ENCODE assay signal across 13 cellular contexts in the genomic region with DNA sequence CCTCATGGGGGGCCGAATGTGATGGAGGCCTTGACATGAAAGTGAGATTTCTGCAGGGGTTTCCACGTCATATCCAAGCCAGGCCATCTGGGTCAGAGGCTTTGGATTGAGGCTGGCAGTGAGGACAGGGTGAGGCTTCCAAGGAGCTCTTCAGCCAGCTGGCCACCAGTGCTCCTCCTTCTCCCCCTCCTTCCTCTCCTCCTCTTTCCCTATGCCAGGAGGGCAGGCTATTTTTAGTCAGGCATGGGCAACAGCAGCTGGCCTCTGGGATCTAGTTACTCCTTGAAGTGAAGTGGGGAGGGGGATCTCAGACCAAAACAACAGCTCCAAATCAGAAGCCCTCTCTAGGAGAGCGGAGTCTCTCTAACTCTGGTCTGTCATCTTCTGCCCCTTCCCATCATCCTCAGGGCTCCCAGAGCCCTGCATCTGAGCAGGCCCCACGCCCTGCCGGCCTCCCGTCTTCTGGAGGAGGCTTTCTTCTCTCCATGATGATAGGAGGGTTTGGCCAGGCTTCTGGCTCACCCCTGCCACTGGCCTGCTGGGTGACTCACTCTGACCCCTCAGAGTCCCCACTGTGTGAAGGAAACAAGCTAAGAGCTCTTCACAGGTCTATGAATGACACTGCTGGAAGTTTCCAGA. TPM values are rescaled to one million over a fixed set of nuclear protein-coding genes. Genes with fewer than 3 reads are reported as not detected.
DNase-seq lines count a peak whose midpoint lies in the region; ATAC-seq and TF ChIP-seq lines count a peak whose summit lies in the region.
"Had no signal": no experiment of that assay in that cellular context is flagged by ENCODE, and none has a peak within 500 bp of the region (broad histone marks: within the 10 kb centered on the region; RNA-seq: fewer than 3 reads in every experiment).

No MANE protein-coding gene starts in this region.

- H3K36me3 ChIP-seq in ovary (no peaks in the 10 kb centered on the region), Peyer's patch (no peaks in the 10 kb centered on the region)

- H3K27ac ChIP-seq in ovary (peak overlapping the region; percentile 49 to 82), Peyer's patch (no peak overlapping the region)
- H3K27ac ChIP-seq: C4-2B had no signal

- H3K4me1 ChIP-seq in ovary (ENCODE audit: insufficient read depth), result peaks cover 16% of the 10 kb centered on the region
- H3K4me1 ChIP-seq in Peyer's patch, result peaks cover 5 to 30% (median 8%) of the 10 kb centered on the region in 4 donors

- no peak for TF ChIP-seq EP300 in ovary (IDR thresholded peaks at IDR 0.05)

- H3K4me3 ChIP-seq in fibroblast of mammary gland (ENCODE audit: control insufficient read depth, low read depth, low read length) (no peak overlapping the region), ovary (no peak overlapping the region), Peyer's patch (no peak overlapping the region)

- intact Hi-C loops in ovary (cut with DNase I), result loop anchor here in 1 of 4 donors (10.0 kb wide), 1 partner anchor 138 kb away; no protein-coding TSS in a partner anchor
- intact Hi-C loops in activated CD4-positive, alpha-beta T cell treated with anti-CD3 and anti-CD28 coated beads, Interleukin-2, amount 10 ng/mL, durations not matched to agents 24 days and 14 days (cut with micrococcal nuclease), result no loop called here

- peaks cover 33% of the 10 kb centered on the region for H3K27me3 Mint-ChIP-seq in activated CD4-positive, alpha-beta T cell treated with anti-CD3 and anti-CD28 coated beads, Interleukin-2, amount 10 ng/mL, durations not matched to agents 24 days and 14 days

- TF ChIP-seq CTCF in fibroblast of mammary gland (conservative IDR thresholded peaks at IDR 0.05; ENCODE audit: control insufficient read depth, insufficient read depth, low read depth, low read length) (no peak), ovary (IDR thresholded peaks at IDR 0.05) (no peak), Peyer's patch (IDR thresholded peaks at IDR 0.05) (no peak)

- H3K9me3 ChIP-seq in ovary, result no peaks in the 10 kb centered on the region
- H3K9me3 ChIP-seq in Peyer's patch, result no peaks in the 10 kb centered on the region

- ATAC-seq in GM21528 (IDR thresholded peaks at IDR 0.05; ENCODE audit: low FRiP score, unreplicated experiment), result no peak

- H3K36me3 Mint-ChIP-seq in activated CD4-positive, alpha-beta T cell treated with anti-CD3 and anti-CD28 coated beads, Interleukin-2, amount 10 ng/mL, durations not matched to agents 24 days and 14 days (ENCODE audit: low read depth), result no peaks in the 10 kb centered on the region

- 30 to 38% (median 34%) methylated on average over 6 of the region's 6 CpGs for WGBS in ovary, 3 donors

- H3K27me3 ChIP-seq in ovary (no peaks in the 10 kb centered on the region), Peyer's patch (no peaks in the 10 kb centered on the region)

- no peak overlapping the region for H3K4me3 Mint-ChIP-seq in activated CD4-positive, alpha-beta T cell treated with anti-CD3 and anti-CD28 coated beads, Interleukin-2, amount 10 ng/mL, durations not matched to agents 24 days and 14 days
- H3K4me3 Mint-ChIP-seq: central memory CD8-positive, alpha-beta T cell had no signal

- H3K4me1 Mint-ChIP-seq in activated CD4-positive, alpha-beta T cell treated with anti-CD3 and anti-CD28 coated beads, Interleukin-2, amount 10 ng/mL, durations not matched to agents 24 days and 14 days, result peaks cover 16% of the 10 kb centered on the region

- no peaks in the 10 kb centered on the region for H3K9me3 Mint-ChIP-seq in activated CD4-positive, alpha-beta T cell treated with anti-CD3 and anti-CD28 coated beads, Interleukin-2, amount 10 ng/mL, durations not matched to agents 24 days and 14 days
- H3K9me3 Mint-ChIP-seq: central memory CD8-positive, alpha-beta T cell had no signal

- TF ChIP-seq POLR2A in ovary (IDR thresholded peaks at IDR 0.05), result no peak
- no peak for TF ChIP-seq POLR2A in Peyer's patch (IDR thresholded peaks at IDR 0.05)

- H3K27ac Mint-ChIP-seq in activated CD4-positive, alpha-beta T cell treated with anti-CD3 and anti-CD28 coated beads, Interleukin-2, amount 10 ng/mL, durations not matched to agents 24 days and 14 days, result no peak overlapping the region

- peak; percentile 85 for DNase-seq in DMS 273 (lab: John Stamatoyannopoulos, UW; ENCODE audit: unreplicated experiment)
- DNase-seq in RPMI7951 (ENCODE audit: low read depth), result peak; percentile 64
- peak; percentile 55 for DNase-seq in fibroblast of mammary gland (ENCODE audit: low read depth)
- peak in 4 of 5 donors; percentile 50 to 66 (median 58) for DNase-seq in ovary
- no peak for DNase-seq in activated CD4-positive, alpha-beta T cell treated with anti-CD3 and anti-CD28 coated beads, Interleukin-2, amount 10 ng/mL, durations not matched to agents 24 days and 14 days
- no peak for DNase-seq in activated T-cell treated with anti-CD3 and anti-CD28 coated beads for 4 hours
- no peak for DNase-seq in Peyer's patch
- DNase-seq: activated CD8-positive, alpha-beta memory T cell treated with anti-CD3 and anti-CD28 coated beads, Interleukin-2, amount 50 U/mL, for 48 hours; NCI-H1436 had no signal

RNA-seq across cellular contexts. Expression of gene TNNC2, which starts 0.6 kb away (rescaled TPM):
- total RNA-seq in RPMI7951 (2014; rRNA removed; shearing (Covaris generic)), result 0.36 TPM in 1 of 2 replicates, not detected in the other
- total RNA-seq in ovary, result 1 to 10 TPM in 6 of 7 donors, not detected in 1; 1.9 to 3.7 (median 3.4) TPM
- polyA plus RNA-seq in ovary, result 1 to 10 TPM; 1.5 to 3.6 TPM
- not detected in 2 replicates for total RNA-seq in activated CD4-positive, alpha-beta T cell treated with anti-CD3 and anti-CD28 coated beads, Interleukin-2, amount 10 ng/mL, durations not matched to agents 24 days and 14 days
- total RNA-seq in Peyer's patch, result 1 to 10 TPM in 2 of 4 donors, not detected in 2; 2.7 to 3.5 TPM
- total RNA-seq: pulmonary artery endothelial cell had no signal

RNA-seq across cellular contexts. Expression of gene SNX21, which starts 7.1 kb away (rescaled TPM):
- 54.1 and 59.8 TPM in 2 replicates for total RNA-seq in RPMI7951 (2014; rRNA removed; shearing (Covaris generic))
- total RNA-seq in ovary (10 to 100 TPM; 46.1 to 90.1 (median 71.0) TPM), Peyer's patch (10 to 100 TPM; 17.5 to 94.9 (median 42.7) TPM)
- 10 to 100 TPM; 18.2 to 41.1 TPM for polyA plus RNA-seq in ovary
- total RNA-seq in activated CD4-positive, alpha-beta T cell treated with anti-CD3 and anti-CD28 coated beads, Interleukin-2, amount 10 ng/mL, durations not matched to agents 24 days and 14 days, result 0.47 and 0.89 TPM in 2 replicates

RNA-seq across cellular contexts. Expression of gene UBE2C, which starts 14.1 kb away (rescaled TPM):
- total RNA-seq in RPMI7951 (2014; rRNA removed; shearing (Covaris generic)), result 606 and 673 TPM in 2 replicates
- 1 to 10 TPM in 2 of 7 donors, under 1 TPM in 2, not detected in 3; 0.69 to 1.9 (median 1.0) TPM for total RNA-seq in ovary
- 1 to 10 TPM; 2.6 to 5.6 TPM for polyA plus RNA-seq in ovary
- total RNA-seq in activated CD4-positive, alpha-beta T cell treated with anti-CD3 and anti-CD28 coated beads, Interleukin-2, amount 10 ng/mL, durations not matched to agents 24 days and 14 days, result 113 and 115 TPM in 2 replicates
- 10 to 100 TPM in 2 of 4 donors, 1 to 10 TPM in 2; 7.3 to 24.8 (median 9.8) TPM for total RNA-seq in Peyer's patch

RNA-seq across cellular contexts. Expression of gene ACOT8, which starts 30.7 kb away (rescaled TPM):
- 102 and 119 TPM in 2 replicates for total RNA-seq in RPMI7951 (2014; rRNA removed; shearing (Covaris generic))
- total RNA-seq in ovary (10 to 100 TPM; 18.4 to 26.7 (median 19.6) TPM), Peyer's patch (10 to 100 TPM; 56.9 to 93.8 (median 78.3) TPM)
- 10 to 100 TPM; 13.5 to 21.9 TPM for polyA plus RNA-seq in ovary
- 27.6 and 28.5 TPM in 2 replicates for total RNA-seq in activated CD4-positive, alpha-beta T cell treated with anti-CD3 and anti-CD28 coated beads, Interleukin-2, amount 10 ng/mL, durations not matched to agents 24 days and 14 days

RNA-seq across cellular contexts. Expression of gene ZSWIM3, which starts 30.9 kb away (rescaled TPM):
- total RNA-seq in RPMI7951 (2014; rRNA removed; shearing (Covaris generic)), result 9.3 and 9.4 TPM in 2 replicates
- total RNA-seq in ovary, result 1 to 10 TPM; 1.8 to 7.5 (median 4.7) TPM
- 1 to 10 TPM; 2.4 to 6.0 TPM for polyA plus RNA-seq in ovary
- 5.5 and 6.0 TPM in 2 replicates for total RNA-seq in activated CD4-positive, alpha-beta T cell treated with anti-CD3 and anti-CD28 coated beads, Interleukin-2, amount 10 ng/mL, durations not matched to agents 24 days and 14 days
- total RNA-seq in Peyer's patch, result 1 to 10 TPM; 2.5 to 9.1 (median 4.6) TPM

Comparison
In these comparisons a context has a peak if more than half of its experiments do, and no peak if none do; other contexts are left out.
1. DNase-seq: peak in DMS 273 (single experiment), RPMI7951 (single experiment), fibroblast of mammary gland (single experiment) and ovary (4 of 5); none in activated CD4-positive, alpha-beta T cell treated with anti-CD3 and anti-CD28 coated beads, Interleukin-2, amount 10 ng/mL, durations not matched to agents 24 days and 14 days (single experiment), activated T-cell treated with anti-CD3 and anti-CD28 coated beads for 4 hours (single experiment) and Peyer's patch (0 of 3).
2. H3K27ac ChIP-seq: peak in ovary (2 of 2); none in Peyer's patch (0 of 4).